Comparison of ENCODE assay signal across 24 cellular contexts in the genomic region with DNA sequence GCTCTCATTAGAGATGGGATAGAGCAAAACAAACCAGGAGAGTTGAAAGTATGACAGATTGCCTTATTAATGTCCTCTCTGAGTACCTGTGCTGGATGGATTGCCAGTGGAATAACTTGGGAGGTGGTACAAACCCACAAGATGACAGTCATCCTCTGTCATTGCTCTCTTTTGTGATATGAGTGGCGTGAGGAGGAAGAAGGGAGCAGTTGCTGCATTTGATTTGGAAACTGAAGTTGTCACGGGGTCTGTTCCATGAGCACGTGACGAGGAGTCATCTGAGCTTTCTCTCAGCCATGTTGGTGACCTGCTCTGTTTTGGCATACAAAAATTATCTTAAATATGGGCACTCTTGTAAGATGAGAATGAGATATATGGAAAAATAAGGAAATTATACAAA.
"Had no signal": no experiment of that assay in that cellular context is flagged by ENCODE, and none has a peak within 500 bp of the region (broad histone marks: within the 10 kb centered on the region; RNA-seq: fewer than 3 reads in every experiment).

No MANE protein-coding gene starts in this region.

- H3K4me3 Mint-ChIP-seq: activated CD8-positive, alpha-beta T cell treated with anti-CD3 and anti-CD28 coated beads for 36 hours; activated naive CD8-positive, alpha-beta T cell treated with anti-CD3 and anti-CD28 coated beads, Interleukin-2, amount 50 U/mL, for 24 hours; activated T-helper 1 cell treated with anti-CD3 and anti-CD28 coated beads, Interleukin-12 subunit alpha, Interleukin-12 subunit beta, Interleukin-2, Interleukin-4 antibody, amounts not matched to agents 30 ng/mL and 10 ng/mL and 1 ng/mL, durations not matched to agents 14 hours and 24 hours and 36 hours; brain; effector memory CD8-positive, alpha-beta T cell; immature natural killer cell; nephron; stimulated activated effector memory CD8-positive, alpha-beta T cell treated with anti-CD3 and anti-CD28 coated beads, Interleukin-12 subunit alpha, Interleukin-12 subunit beta, amount 100 ng/mL, for 72 hours; stimulated activated naive CD8-positive, alpha-beta T cell treated with anti-CD3 and anti-CD28 coated beads, Interleukin-15, Interleukin-2, amounts not matched to agents 100 ng/mL and 50 ng/mL, for 24 hours had no signal

- H3K9me3 Mint-ChIP-seq: activated naive CD8-positive, alpha-beta T cell treated with anti-CD3 and anti-CD28 coated beads, Interleukin-2, amount 50 U/mL, for 24 hours; effector memory CD8-positive, alpha-beta T cell; immature natural killer cell had no signal

- H3K36me3 ChIP-seq: cardiac muscle cell, sigmoid colon, thyroid gland had no signal

- H3K27me3 Mint-ChIP-seq: activated CD8-positive, alpha-beta T cell treated with anti-CD3 and anti-CD28 coated beads for 36 hours; activated naive CD8-positive, alpha-beta T cell treated with anti-CD3 and anti-CD28 coated beads, Interleukin-2, amount 50 U/mL, for 24 hours; brain; effector memory CD8-positive, alpha-beta T cell; stimulated activated naive CD8-positive, alpha-beta T cell treated with anti-CD3 and anti-CD28 coated beads, Interleukin-15, Interleukin-2, amounts not matched to agents 100 ng/mL and 50 ng/mL, for 24 hours had no signal

- H3K27ac ChIP-seq: cardiac muscle cell had no signal

- H3K27me3 ChIP-seq: cardiac muscle cell, sigmoid colon, thyroid gland had no signal

- H3K4me3 ChIP-seq: cardiac muscle cell, coronary artery, sigmoid colon, thyroid gland had no signal

- H3K27ac Mint-ChIP-seq: activated CD8-positive, alpha-beta T cell treated with anti-CD3 and anti-CD28 coated beads for 36 hours; activated naive CD8-positive, alpha-beta T cell treated with anti-CD3 and anti-CD28 coated beads, Interleukin-2, amount 50 U/mL, for 24 hours; activated T-helper 1 cell treated with anti-CD3 and anti-CD28 coated beads, Interleukin-12 subunit alpha, Interleukin-12 subunit beta, Interleukin-2, Interleukin-4 antibody, amounts not matched to agents 30 ng/mL and 10 ng/mL and 1 ng/mL, durations not matched to agents 14 hours and 24 hours and 36 hours; brain; immature natural killer cell; nephron; stimulated activated effector memory CD8-positive, alpha-beta T cell treated with anti-CD3 and anti-CD28 coated beads, Interleukin-12 subunit alpha, Interleukin-12 subunit beta, amount 100 ng/mL, for 72 hours; stimulated activated naive CD8-positive, alpha-beta T cell treated with anti-CD3 and anti-CD28 coated beads, Interleukin-15, Interleukin-2, amounts not matched to agents 100 ng/mL and 50 ng/mL, for 24 hours had no signal

- H3K4me1 Mint-ChIP-seq: brain had no signal

- DNase-seq: activated CD4-positive, alpha-beta T cell treated with anti-CD3 and anti-CD28 coated beads, Interleukin-2, amount 50 U/mL, for 1 hour; activated CD4-positive, CD25-positive, alpha-beta regulatory T cell treated with anti-CD3 and anti-CD28 coated beads, Interleukin-2, amount 50 U/mL, for 72 hours; activated CD8-positive, alpha-beta T cell treated with anti-CD3 and anti-CD28 coated beads for 36 hours; activated gamma-delta T cell; activated naive CD4-positive, alpha-beta T cell treated with anti-CD3 and anti-CD28 coated beads, Interleukin-2, amount 50 U/mL, for 16 hours; activated naive CD8-positive, alpha-beta T cell treated with anti-CD3 and anti-CD28 coated beads, Interleukin-2, amount 50 U/mL, for 24 hours; effector memory CD8-positive, alpha-beta T cell; hippocampal formation; immature natural killer cell; kidney glomerular epithelial cell; mammary epithelial cell; retina; sigmoid colon; small intestine; stimulated activated CD4-positive, alpha-beta T cell treated with anti-CD3 and anti-CD28 coated beads, Interleukin-4, amount 100 ng/mL, for 24 hours; T-helper 2 cell; thyroid gland had no signal

- H3K9me3 ChIP-seq: sigmoid colon, thyroid gland had no signal
